ENCODE assay signal across 15 cellular contexts in genomic region chr12:182381-182883, GRCh38. TPM values are rescaled to one million over a fixed set of nuclear protein-coding genes. Genes with fewer than 3 reads are reported as not detected.
DNase-seq lines count a peak whose midpoint lies in the region; ATAC-seq and TF ChIP-seq lines count a peak whose summit lies in the region.
"Had no signal": no experiment of that assay in that cellular context is flagged by ENCODE, and none has a peak within 500 bp of the region (broad histone marks: within the 10 kb centered on the region; RNA-seq: fewer than 3 reads in every experiment).

No MANE protein-coding gene starts in this region.

- no peak overlapping the region for H3K4me3 ChIP-seq in kidney epithelial cell (ENCODE audit: low read depth, low read length)
- H3K4me3 ChIP-seq: testis had no signal

- H3K27me3 ChIP-seq in kidney epithelial cell (ENCODE audit: control insufficient read depth, insufficient read depth, low read length), result peaks cover 2% of the 10 kb centered on the region
- H3K27me3 ChIP-seq: testis had no signal

- no peak for ATAC-seq in GM18858 (IDR thresholded peaks at IDR 0.05; ENCODE audit: unreplicated experiment)
- ATAC-seq: activated CD8-positive, alpha-beta T cell treated with anti-CD3 and anti-CD28 coated beads, Interleukin-2, amount 10 ng/mL, durations not matched to agents 7 days and 5 days; natural killer cell had no signal

- in situ Hi-C loops in KBM-7 (cut with MboI; ENCODE audit: low pct_unique_long_range_greater_than_20kb, low sequenced_read_pairs), result no loop called here

- peak; percentile 91 for DNase-seq in AG08396 (ENCODE audit: low spot score)
- peak; percentile 46 for DNase-seq in KBM-7
- DNase-seq in astrocyte of the hippocampus (ENCODE audit: low read depth, low spot score), result peak; percentile 77
- DNase-seq in kidney epithelial cell (ENCODE audit: low read depth), result peak; percentile 61
- DNase-seq in stimulated activated naive CD4-positive, alpha-beta T cell treated with Interleukin-2 at 50 U/mL for 16 hours (lab: John Stamatoyannopoulos, UW), result no peak
- DNase-seq in inferior parietal cortex (ENCODE audit: extremely low spot score), result no peak
- no peak for DNase-seq in putamen (ENCODE audit: low spot score)
- DNase-seq: activated CD8-positive, alpha-beta T cell treated with anti-CD3 and anti-CD28 coated beads, Interleukin-2, amount 10 ng/mL, durations not matched to agents 7 days and 5 days; CD8-positive, alpha-beta memory T cell; hippocampal formation; natural killer cell; NCI-H187; stimulated activated CD4-positive, alpha-beta T cell treated with anti-CD3 and anti-CD28 coated beads, Interleukin-4, amount 100 ng/mL, for 24 hours; testis had no signal

- no peaks in the 10 kb centered on the region for H3K36me3 ChIP-seq in kidney epithelial cell (ENCODE audit: control insufficient read depth, insufficient read depth, low read length)

- TF ChIP-seq CTCF in kidney epithelial cell (IDR thresholded peaks at IDR 0.05; ENCODE audit: insufficient read depth, low read length, poor library complexity, severe bottlenecking), result no peak

RNA-seq across cellular contexts. Expression of gene SLC6A12, which starts 31.5 kb away (rescaled TPM):
- 2.1 TPM in 1 of 2 replicates, not detected in the other for total RNA-seq in kidney epithelial cell
- total RNA-seq: activated CD8-positive, alpha-beta T cell treated with anti-CD3 and anti-CD28 coated beads, Interleukin-2, amount 10 ng/mL, durations not matched to agents 7 days and 5 days had no signal

Comparison
In these comparisons a context has a peak if more than half of its experiments do, and no peak if none do; other contexts are left out.
1. DNase-seq: peak in AG08396 (single experiment), KBM-7 (single experiment), astrocyte of the hippocampus (single experiment) and kidney epithelial cell (single experiment); none in stimulated activated naive CD4-positive, alpha-beta T cell treated with Interleukin-2 at 50 U/mL for 16 hours (single experiment), inferior parietal cortex (single experiment) and putamen (single experiment).